Comparison of ENCODE assay signal across 9 cellular contexts in genomic region chr5:91499943-91500531, GRCh38.
A peak's percentile ranks its signal among the peaks of the same experiment; 100 is the strongest.
DNase-seq lines count a peak whose midpoint lies in the region; ATAC-seq and TF ChIP-seq lines count a peak whose summit lies in the region.
"Had no signal": no experiment of that assay in that cellular context is flagged by ENCODE, and none has a peak within 500 bp of the region (broad histone marks: within the 10 kb centered on the region; RNA-seq: fewer than 3 reads in every experiment).

No MANE protein-coding gene starts in this region.

- H3K4me1 ChIP-seq in mammary epithelial cell (ENCODE audit: insufficient read depth, low read length), result no peaks in the 10 kb centered on the region
- H3K4me1 ChIP-seq: HAP-1 had no signal

- TF ChIP-seq CTCF in 22Rv1 (IDR thresholded peaks at IDR 0.05), result peak; percentile 73
- TF ChIP-seq CTCF in mammary epithelial cell (conservative IDR thresholded peaks at IDR 0.05 in 1 of 2, IDR thresholded peaks at IDR 0.05 in 1 of 2; ENCODE audit: extremely low read depth in 1 of 2, insufficient read depth in 1 of 2, low read depth in 1 of 2, low read length in 2 of 2), result peak; percentile 57 to 59

- intact Hi-C loops in mammary epithelial cell (cut with micrococcal nuclease), result loop anchor here (1.0 kb wide), 1 partner anchor 141 kb away; no protein-coding TSS in a partner anchor

- 0% methylated on average over 2 of the region's 2 CpGs for WGBS in mammary epithelial cell (ENCODE audit: low coverage, missing lambda C conversion rate)

- DNase-seq in GM04503 (ENCODE audit: low read depth) (peak; percentile 6), NCI-H524 treated with DMSO at 0.1 percent for 48 hours (lab: John Stamatoyannopoulos, UW) (peak; percentile 2), mammary epithelial cell (peak; percentile 29), lung microvascular endothelial cell (ENCODE audit: low read depth in 2 of 2) (peak; percentile 59 to 64)
- no peak for DNase-seq in activated naive CD4-positive, alpha-beta T cell treated with anti-CD3 and anti-CD28 coated beads, Interleukin-2, amount 50 U/mL, for 16 hours
- no peak for DNase-seq in activated T-cell treated with anti-CD3 and anti-CD28 coated beads, Interleukin-2, amount 50 U/mL, for 1 hour

- H3K9me3 ChIP-seq in mammary epithelial cell (replicated peaks; ENCODE audit: insufficient read depth, low read length), result no peaks in the 10 kb centered on the region
- H3K9me3 ChIP-seq: HAP-1 had no signal

- in situ Hi-C loops in mammary epithelial cell (cut with MboI; ENCODE audit: low sequenced_read_pairs in 2 of 2), result no loop called here

- BruUV-seq in mammary epithelial cell (replicated peaks; lab: Mats Ljungman, UMichigan), result no TSS peak

- H3K4me3 ChIP-seq in mammary epithelial cell (replicated peaks in 1 of 3; ENCODE audit: insufficient read depth in 1 of 3, low read depth in 2 of 3, low read length in 3 of 3), result no peak overlapping the region
- H3K4me3 ChIP-seq: HAP-1 had no signal

- H2AFZ ChIP-seq in mammary epithelial cell (ENCODE audit: low read depth, low read length), result no peak overlapping the region

- CTCF ChIA-PET in mammary epithelial cell (lab: Charles Lee; ENCODE audit: low non-redundant PET), result no interaction called here

- no peaks in the 10 kb centered on the region for H3K79me2 ChIP-seq in mammary epithelial cell (ENCODE audit: insufficient read depth, low read length)

- no peaks in the 10 kb centered on the region for H4K20me1 ChIP-seq in mammary epithelial cell (ENCODE audit: insufficient read depth, low read length)

- no peak overlapping the region for H3K4me2 ChIP-seq in mammary epithelial cell (ENCODE audit: insufficient read depth, low read depth, low read length)

- ATAC-seq in HG02852 (IDR thresholded peaks at IDR 0.05; ENCODE audit: unreplicated experiment), result peak; percentile 56

- H3K27ac ChIP-seq in 22Rv1 (no peak overlapping the region), mammary epithelial cell (ENCODE audit: insufficient read depth, low read depth, low read length) (no peak overlapping the region)

- H3K27me3 ChIP-seq in mammary epithelial cell (ENCODE audit: insufficient read depth, low read length), result no peaks in the 10 kb centered on the region

- H3K36me3 ChIP-seq in mammary epithelial cell (ENCODE audit: insufficient read depth, low read length), result no peaks in the 10 kb centered on the region
- H3K36me3 ChIP-seq: HAP-1 had no signal

- no peak overlapping the region for H3K9ac ChIP-seq in mammary epithelial cell (ENCODE audit: insufficient read depth, low read length)

- dilution Hi-C loops in mammary epithelial cell (cut with HindIII; ENCODE audit: low sequenced_read_pairs), result no loop called here

Comparison
In these comparisons a context has a peak if more than half of its experiments do, and no peak if none do; other contexts are left out.
1. DNase-seq: peak in GM04503 (single experiment), NCI-H524 treated with DMSO at 0.1 percent for 48 hours (single experiment), mammary epithelial cell (single experiment) and lung microvascular endothelial cell (2 of 2); none in activated naive CD4-positive, alpha-beta T cell treated with anti-CD3 and anti-CD28 coated beads, Interleukin-2, amount 50 U/mL, for 16 hours (single experiment) and activated T-cell treated with anti-CD3 and anti-CD28 coated beads, Interleukin-2, amount 50 U/mL, for 1 hour (single experiment).